ENCODE assay signal across 18 cellular contexts in genomic region chr19:50607388-50607787, GRCh38. TPM values are rescaled to one million over a fixed set of nuclear protein-coding genes. Genes with fewer than 3 reads are reported as not detected.
DNase-seq lines count a peak whose midpoint lies in the region; ATAC-seq and TF ChIP-seq lines count a peak whose summit lies in the region.
"Had no signal": no experiment of that assay in that cellular context is flagged by ENCODE, and none has a peak within 500 bp of the region (broad histone marks: within the 10 kb centered on the region; RNA-seq: fewer than 3 reads in every experiment).

No MANE protein-coding gene starts in this region.

- peak overlapping the region; percentile 35 to 59 for H3K4me3 Mint-ChIP-seq in H9
- peak overlapping the region in 8 of 10 donors; percentile 16 to 77 (median 52) for H3K4me3 Mint-ChIP-seq in naive thymus-derived CD8-positive, alpha-beta T cell
- H3K4me3 Mint-ChIP-seq: activated T-cell treated with anti-CD3 and anti-CD28 coated beads, Interleukin-2, amount 50 U/mL, for 4 hours had no signal

- H4K20me1 ChIP-seq in H9 (ENCODE audit: control insufficient read depth, insufficient read depth, insufficient read length) = no peaks in the 10 kb centered on the region

- POLR2A ChIA-PET in A673 (lab: Charles Lee; ENCODE audit: low non-redundant PET) = no interaction called here
- POLR2A ChIA-PET in naive thymus-derived CD8-positive, alpha-beta T cell (lab: Charles Lee) = no interaction called here

- H3K18ac ChIP-seq in H9 (ENCODE audit: insufficient read length, low read depth, low read length) = peak overlapping the region; percentile 25

- no peak overlapping the region for H3K4ac ChIP-seq in H9 (ENCODE audit: low read depth, low read length)

- H4K5ac ChIP-seq in H9 (ENCODE audit: insufficient read length, low read depth, low read length) = no peak overlapping the region

- CTCF ChIA-PET in A673 (lab: Charles Lee) = interaction anchor here (0.6 to 1.5 kb wide), 6 partner anchors 20 to 315 kb away, joined by 3 to 11 read pairs (median 4); no protein-coding TSS in a partner anchor

- peak overlapping the region; percentile 51 for H3K4me2 ChIP-seq in H9 (ENCODE audit: insufficient read depth, insufficient read length, low read length)

- H3K27ac Mint-ChIP-seq in H9 = no peak overlapping the region
- H3K27ac Mint-ChIP-seq in naive thymus-derived CD8-positive, alpha-beta T cell = peak overlapping the region in 3 of 10 donors; percentile 16 to 93 (median 87)
- H3K27ac Mint-ChIP-seq: activated CD8-positive, alpha-beta T cell treated with anti-CD3 and anti-CD28 coated beads, Interleukin-2, amount 10 ng/mL, durations not matched to agents 7 days and 5 days; activated naive CD4-positive, alpha-beta T cell treated with anti-CD3 and anti-CD28 coated beads, Interleukin-2, amount 50 U/mL, for 72 hours had no signal

- H2BK15ac ChIP-seq in H9 (ENCODE audit: low read depth, low read length) = no peak overlapping the region

- peaks cover 5% of the 10 kb centered on the region for H3K23me2 ChIP-seq in H9 (ENCODE audit: insufficient read length, low read depth, low read length, poor library complexity, severe bottlenecking)

- no CpG with 5 or more reads among the region's 20 CpGs for WGBS in H9 (ENCODE audit: extremely low coverage, insufficient read length, low lambda C conversion rate)

- peaks cover 5% of the 10 kb centered on the region for H3K4me1 ChIP-seq in A673 (ENCODE audit: insufficient read depth, low read length, poor library complexity, severe bottlenecking)
- no peaks in the 10 kb centered on the region; the same call in 1 of the 2 replicates for H3K4me1 ChIP-seq in H9 (ENCODE audit: insufficient read depth, low read length)
- H3K4me1 ChIP-seq: lower lobe of right lung, right atrium auricular region had no signal

- no peak overlapping the region for H2BK12ac ChIP-seq in H9 (ENCODE audit: insufficient read length, low read depth, low read length)

- intact Hi-C loops in A673 (cut with micrococcal nuclease; ENCODE audit: unreplicated experiment) = loop anchor here (2.0 kb wide), 1 partner anchor 175 kb away; no protein-coding TSS in a partner anchor

- TF ChIP-seq CTCF in A673 (conservative IDR thresholded peaks at IDR 0.05; ENCODE audit: low read depth, low read length) (no peak), H9 (conservative IDR thresholded peaks at IDR 0.05) (no peak)

- peaks cover 34% of the 10 kb centered on the region in 2 experiments for H3K9me3 Mint-ChIP-seq in H9
- peaks cover 0 to 15% (median 4%) of the 10 kb centered on the region in 9 donors for H3K9me3 Mint-ChIP-seq in naive thymus-derived CD8-positive, alpha-beta T cell

- no peak overlapping the region for H4K91ac ChIP-seq in H9 (ENCODE audit: insufficient read length, low read depth, low read length)

- H2BK120ac ChIP-seq in H9 (ENCODE audit: low read depth, low read length, poor library complexity, severe bottlenecking) = no peak overlapping the region

- peaks cover 66% of the 10 kb centered on the region for H3K27me3 Mint-ChIP-seq in H9 (ENCODE audit: low read depth)
- H3K27me3 Mint-ChIP-seq in naive thymus-derived CD8-positive, alpha-beta T cell = peaks cover 14 to 48% (median 38%) of the 10 kb centered on the region in 5 donors

- H3K27me3 ChIP-seq in A673 (replicated peaks; ENCODE audit: insufficient read depth, low read depth, low read length, poor library complexity) = peaks cover under 1% of the 10 kb centered on the region
- H3K27me3 ChIP-seq in H9 (ENCODE audit: insufficient read depth, low read length) = peaks cover 2% of the 10 kb centered on the region; the same call in 1 of the 2 replicates
- H3K27me3 ChIP-seq: right atrium auricular region had no signal

- H3K36me3 Mint-ChIP-seq in H9 (ENCODE audit: insufficient read depth in 1 of 3, low read depth in 3 of 3) = peaks cover 10 to 18% (median 14%) of the 10 kb centered on the region in 3 experiments
- peaks cover 0 to 7% (median 4%) of the 10 kb centered on the region in 3 donors for H3K36me3 Mint-ChIP-seq in naive thymus-derived CD8-positive, alpha-beta T cell

- H3K56ac ChIP-seq in H9 (ENCODE audit: insufficient read length, low read depth, low read length) = no peak overlapping the region

- H3K9me3 ChIP-seq in A673 (ENCODE audit: low read depth, low read length, poor library complexity, severe bottlenecking) (no peaks in the 10 kb centered on the region), H9 (ENCODE audit: control insufficient read depth, low read depth, low read length) (no peaks in the 10 kb centered on the region)
- H3K9me3 ChIP-seq: lower lobe of right lung, right atrium auricular region had no signal

- H3K9ac ChIP-seq in H9 (ENCODE audit: extremely low read depth, insufficient read length, low read length) = peak overlapping the region; percentile 14

- DNase-seq in A673 (ENCODE audit: low spot score) (no peak), H9 (no peak), caudate nucleus (lab: John Stamatoyannopoulos, UW) (peak in 1 of 61 donors; percentile 12), kidney tubule cell (ENCODE audit: low spot score) (no peak), HUDEP-2 (lab: John Stamatoyannopoulos, UW; ENCODE audit: unreplicated experiment in 76 of 76) (no peak)
- no peak for DNase-seq in naive thymus-derived CD8-positive, alpha-beta T cell
- no peak for DNase-seq in activated CD8-positive, alpha-beta memory T cell treated with anti-CD3 and anti-CD28 coated beads, Interleukin-2, amount 50 U/mL, for 48 hours
- DNase-seq in stimulated activated CD4-positive, alpha-beta T cell treated with anti-CD3 and anti-CD28 coated beads, Interleukin-2, amount 100 ng/mL, for 24 hours = no peak

- H2AFZ ChIP-seq in H9 (ENCODE audit: low read length) = no peak overlapping the region

- H2AK5ac ChIP-seq in H9 (ENCODE audit: insufficient read length, low read length) = no peak overlapping the region

- H3K4me1 Mint-ChIP-seq in H9 = peaks cover 0 to 13% of the 10 kb centered on the region in 2 experiments; a peak in 2 of 4 replicates
- H3K4me1 Mint-ChIP-seq in naive thymus-derived CD8-positive, alpha-beta T cell = peaks cover 10 to 21% (median 13%) of the 10 kb centered on the region in 4 donors

- no peak overlapping the region for H4K8ac ChIP-seq in H9 (replicated peaks; ENCODE audit: insufficient read length, low read depth, low read length)

- H3K79me2 ChIP-seq in H9 (ENCODE audit: insufficient read depth, low read length) = no peaks in the 10 kb centered on the region

- no peak overlapping the region for H2BK5ac ChIP-seq in H9 (ENCODE audit: insufficient read length, low read length)

- peak overlapping the region; percentile 38 for H3K4me3 ChIP-seq in A673 (ENCODE audit: low read depth, low read length, poor library complexity, severe bottlenecking)
- H3K4me3 ChIP-seq: lower lobe of right lung, right atrium auricular region had no signal

- no peak overlapping the region for H3T11ph ChIP-seq in H9 (ENCODE audit: low read length)

- H3K79me1 ChIP-seq in H9 (ENCODE audit: insufficient read depth, low read depth, low read length, poor library complexity, severe bottlenecking) = no peaks in the 10 kb centered on the region

- BruUV-seq in A673 (replicated peaks; lab: Mats Ljungman, UMichigan) = no TSS peak

- H2BK20ac ChIP-seq in H9 (ENCODE audit: low read depth, low read length, poor library complexity, severe bottlenecking) = no peak overlapping the region

- no peak overlapping the region for H3K27ac ChIP-seq in A673 (ENCODE audit: low read depth, low read length, poor library complexity, severe bottlenecking)
- H3K27ac ChIP-seq in H9 (ENCODE audit: insufficient read length, low read depth, low read length) = no peak overlapping the region
- peak overlapping the region; percentile 31 for H3K27ac ChIP-seq in caudate nucleus (ENCODE audit: low read depth, low read length)
- H3K27ac ChIP-seq: lower lobe of right lung, right atrium auricular region had no signal

- H3K36me3 ChIP-seq in A673 (ENCODE audit: insufficient read depth, low read length, poor library complexity, severe bottlenecking) = no peaks in the 10 kb centered on the region
- H3K36me3 ChIP-seq: lower lobe of right lung, right atrium auricular region had no signal

- H3K14ac ChIP-seq in H9 (ENCODE audit: insufficient read depth, low read length) = no peak overlapping the region

- no peak overlapping the region for H3K23ac ChIP-seq in H9 (ENCODE audit: insufficient read length, low read depth, low read length)

- no peak for ATAC-seq in naive thymus-derived CD8-positive, alpha-beta T cell

RNA-seq across cellular contexts. Expression of gene SYT3, which starts 32.3 kb away (rescaled TPM):
- total RNA-seq in A673 (2021) (1.8 and 2.0 TPM in 2 replicates), H9 (2021) (2.8 and 3.1 TPM in 2 replicates)
- 1 to 10 TPM; 2.7 TPM for total RNA-seq in naive thymus-derived CD8-positive, alpha-beta T cell
- 1 to 10 TPM in 1 of 3 donors, under 1 TPM in 2; 0.51 to 1.7 (median 0.51) TPM for polyA plus RNA-seq in naive thymus-derived CD8-positive, alpha-beta T cell
- total RNA-seq: activated CD8-positive, alpha-beta T cell treated with anti-CD3 and anti-CD28 coated beads, Interleukin-2, amount 10 ng/mL, durations not matched to agents 7 days and 5 days; HT-29; omental fat pad; subcutaneous adipose tissue had no signal

RNA-seq across cellular contexts. Expression of gene LRRC4B, which starts 39.2 kb away (rescaled TPM):
- total RNA-seq in A673 (2021) (23.1 and 24.9 TPM in 2 replicates), H9 (2021) (3.7 and 3.8 TPM in 2 replicates)
- not detected for total RNA-seq in naive thymus-derived CD8-positive, alpha-beta T cell
- not detected for polyA plus RNA-seq in naive thymus-derived CD8-positive, alpha-beta T cell
- total RNA-seq: activated CD8-positive, alpha-beta T cell treated with anti-CD3 and anti-CD28 coated beads, Interleukin-2, amount 10 ng/mL, durations not matched to agents 7 days and 5 days; activated naive CD4-positive, alpha-beta T cell treated with anti-CD3 and anti-CD28 coated beads, Interleukin-2, amount 50 U/mL, for 72 hours; activated T-cell treated with anti-CD3 and anti-CD28 coated beads, Interleukin-2, amount 50 U/mL, for 4 hours; HT-29 had no signal
- polyA plus RNA-seq: AG04450 had no signal

RNA-seq across cellular contexts. Expression of gene C19orf81, which starts 41.9 kb away (rescaled TPM):
- total RNA-seq in A673 (2021) (6.2 and 10.5 TPM in 2 replicates), H9 (2021) (9.6 and 11.0 TPM in 2 replicates)
- 1 to 10 TPM; 1.9 to 2.4 TPM for total RNA-seq in naive thymus-derived CD8-positive, alpha-beta T cell
- 1 to 10 TPM; 1.2 to 5.3 (median 1.8) TPM for polyA plus RNA-seq in naive thymus-derived CD8-positive, alpha-beta T cell
- total RNA-seq: activated CD8-positive, alpha-beta T cell treated with anti-CD3 and anti-CD28 coated beads, Interleukin-2, amount 10 ng/mL, durations not matched to agents 7 days and 5 days; HT-29; mucosa of gallbladder; omental fat pad had no signal
- polyA plus RNA-seq: AG04450 had no signal
